1 cellular context compared by ENCODE assay signal in genomic region chr1:228401782-228402637, GRCh38.
TF ChIP-seq lines count a peak whose summit lies in the region.

No MANE protein-coding gene starts in this region.

TF ChIP-seq in GM12878, 131 proteins besides CTCF, POLR2A, EP300 and RAD21:
- TF ChIP-seq TAF1 (IDR thresholded peaks at IDR 0.05; ENCODE audit: borderline replicate concordance, low read depth, low read length) (no peak), NR2F1 (conservative IDR thresholded peaks at IDR 0.05) (no peak), TCF3 (IDR thresholded peaks at IDR 0.05; ENCODE audit: borderline replicate concordance, insufficient read depth, low read depth, low read length) (no peak), ZBED1 (IDR thresholded peaks at IDR 0.05; ENCODE audit: borderline replicate concordance) (no peak), BMI1 (IDR thresholded peaks at IDR 0.05; ENCODE audit: borderline replicate concordance) (no peak), IKZF2 (IDR thresholded peaks at IDR 0.05) (no peak), BRCA1 (IDR thresholded peaks at IDR 0.05; ENCODE audit: low read depth, low read length) (no peak), MYB (IDR thresholded peaks at IDR 0.05; ENCODE audit: borderline replicate concordance, low read depth, low read length) (no peak), YBX1 (IDR thresholded peaks at IDR 0.05) (no peak), ZNF687 (IDR thresholded peaks at IDR 0.05) (no peak), HDAC6 (IDR thresholded peaks at IDR 0.05; ENCODE audit: unreplicated experiment) (no peak), JUND (IDR thresholded peaks at IDR 0.05; ENCODE audit: low read depth, low read length) (no peak), RELB (IDR thresholded peaks at IDR 0.05; ENCODE audit: low read depth) (no peak), BCL11A (IDR thresholded peaks at IDR 0.05; ENCODE audit: low read depth, low read length) (no peak)
